9 cellular contexts compared by ENCODE assay signal in the genomic region with DNA sequence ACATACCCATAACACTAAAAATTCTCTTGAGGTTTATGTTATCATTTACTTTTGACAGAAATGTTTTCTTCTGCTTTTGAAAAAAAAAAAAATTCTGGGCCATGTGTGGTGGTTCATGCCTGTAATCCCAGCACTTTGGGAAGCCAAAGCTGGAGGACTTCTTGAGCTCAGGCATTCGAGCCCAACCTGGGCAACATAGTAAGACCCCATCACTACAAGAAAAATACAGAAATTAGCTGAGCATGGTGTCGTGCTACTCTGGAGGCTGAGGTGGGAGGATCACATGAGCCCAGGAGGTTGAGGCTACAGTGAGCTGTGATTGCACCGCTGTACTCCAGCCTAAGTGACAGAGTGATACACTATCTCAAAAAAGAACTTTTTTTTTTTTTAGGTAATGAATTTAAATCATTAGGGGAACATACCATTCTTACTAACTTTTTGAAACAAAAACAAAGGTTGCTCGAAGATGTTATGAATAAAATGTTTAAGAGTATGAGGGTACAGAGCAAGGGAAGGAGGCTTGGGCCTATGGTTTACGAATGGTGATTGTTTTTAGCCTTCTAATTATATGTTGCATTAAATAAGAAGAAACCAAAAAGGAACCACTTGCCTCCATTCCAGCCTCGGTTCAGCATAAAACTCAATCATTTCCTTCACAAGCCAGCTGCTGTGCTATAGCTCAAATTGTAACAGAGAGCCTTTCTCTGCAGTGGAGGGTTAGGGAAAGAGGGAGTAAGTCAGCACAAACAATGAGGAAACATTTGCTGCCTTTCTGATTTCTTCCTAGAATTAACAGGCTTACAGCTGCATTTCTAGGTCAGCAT.
A peak's percentile ranks its signal among the peaks of the same experiment; 100 is the strongest.
DNase-seq lines count a peak whose midpoint lies in the region; ATAC-seq and TF ChIP-seq lines count a peak whose summit lies in the region.
"Had no signal": no experiment of that assay in that cellular context is flagged by ENCODE, and none has a peak within 500 bp of the region (broad histone marks: within the 10 kb centered on the region; RNA-seq: fewer than 3 reads in every experiment).

No MANE protein-coding gene starts in this region.

- ATAC-seq in HG03280 (IDR thresholded peaks at IDR 0.05; ENCODE audit: unreplicated experiment) (no peak), GM21390 (IDR thresholded peaks at IDR 0.05; ENCODE audit: unreplicated experiment) (no peak)

- intact Hi-C loops in transverse colon (cut with DNase I; ENCODE audit: low total_unique reads), result loop anchor here (2.0 to 10.0 kb wide), 2 partner anchors 28 to 68 kb away; no protein-coding TSS in a partner anchor

- H3K9me3 ChIP-seq in Peyer's patch (no peaks in the 10 kb centered on the region), mucosa of rectum (ENCODE audit: control insufficient read depth in 2 of 2, low read length in 2 of 2) (no peaks in the 10 kb centered on the region), transverse colon (no peaks in the 10 kb centered on the region)

- no peak for TF ChIP-seq POLR2A in Peyer's patch (IDR thresholded peaks at IDR 0.05)
- TF ChIP-seq POLR2A in transverse colon (IDR thresholded peaks at IDR 0.05), result no peak

- H3K27ac ChIP-seq in Peyer's patch (peak overlapping the region; percentile 18 to 81 (median 55)), mucosa of rectum (ENCODE audit: low read depth in 2 of 2, low read length in 2 of 2) (peak overlapping the region; percentile 77 to 78), transverse colon (peak overlapping the region; percentile 82 to 90 (median 86))

- H3K36me3 ChIP-seq in Peyer's patch, result no peaks in the 10 kb centered on the region
- no peaks in the 10 kb centered on the region for H3K36me3 ChIP-seq in mucosa of rectum (ENCODE audit: control insufficient read depth in 2 of 2, insufficient read depth in 2 of 2, low read length in 2 of 2)
- no peaks in the 10 kb centered on the region for H3K36me3 ChIP-seq in transverse colon

- in situ Hi-C loops in transverse colon (cut with MboI; ENCODE audit: low pct_ligation_motif_present in 1 of 4, low pct_unique_long_range_greater_than_20kb in 1 of 4, low sequenced_read_pairs in 3 of 4), result no loop called here

- DNase-seq in Peyer's patch (no peak), epithelial cell of esophagus (ENCODE audit: low read depth) (peak; percentile 14), transverse colon (no peak), cortex of kidney (lab: John Stamatoyannopoulos, UW) (no peak), T-helper 2 cell (no peak)
- DNase-seq: NCI-H446 had no signal

- peak overlapping the region in 1 of 4 donors; percentile 9 for H3K4me3 ChIP-seq in Peyer's patch
- H3K4me3 ChIP-seq in epithelial cell of esophagus (ENCODE audit: low read length), result no peak overlapping the region
- H3K4me3 ChIP-seq in mucosa of rectum (ENCODE audit: low read length in 2 of 2), result peak overlapping the region in 1 of 2 donors; percentile 53
- no peak overlapping the region for H3K4me3 ChIP-seq in transverse colon

- no peak for TF ChIP-seq CTCF in Peyer's patch (IDR thresholded peaks at IDR 0.05)
- no peak for TF ChIP-seq CTCF in epithelial cell of esophagus (IDR thresholded peaks at IDR 0.05; ENCODE audit: insufficient read depth, low read depth, low read length, missing control alignments)
- TF ChIP-seq CTCF in transverse colon (IDR thresholded peaks at IDR 0.05), result no peak

- no peak for TF ChIP-seq EP300 in transverse colon (IDR thresholded peaks at IDR 0.05; ENCODE audit: low read depth)

- no peak overlapping the region for H3K9ac ChIP-seq in mucosa of rectum (ENCODE audit: low read depth in 1 of 2, low read length in 2 of 2)

- H3K4me1 ChIP-seq in Peyer's patch (peaks cover 0 to 19% (median 0%) of the 10 kb centered on the region in 4 donors), mucosa of rectum (ENCODE audit: control insufficient read depth in 2 of 2, insufficient read depth in 2 of 2, low read length in 2 of 2) (peaks cover 9 to 11% of the 10 kb centered on the region in 2 donors), transverse colon (peaks cover 16 to 44% (median 25%) of the 10 kb centered on the region in 4 donors)

- WGBS in transverse colon (ENCODE audit: low coverage in 1 of 2), 2 donors, result 60 to 77% methylated on average over 5 to 6 of the region's 6 CpGs

- no peaks in the 10 kb centered on the region for H3K27me3 ChIP-seq in Peyer's patch
- no peaks in the 10 kb centered on the region for H3K27me3 ChIP-seq in mucosa of rectum (ENCODE audit: control insufficient read depth in 2 of 2, insufficient read depth in 2 of 2, low read length in 2 of 2)
- no peaks in the 10 kb centered on the region for H3K27me3 ChIP-seq in transverse colon
